ENCODE assay signal across 8 cellular contexts in the genomic region with DNA sequence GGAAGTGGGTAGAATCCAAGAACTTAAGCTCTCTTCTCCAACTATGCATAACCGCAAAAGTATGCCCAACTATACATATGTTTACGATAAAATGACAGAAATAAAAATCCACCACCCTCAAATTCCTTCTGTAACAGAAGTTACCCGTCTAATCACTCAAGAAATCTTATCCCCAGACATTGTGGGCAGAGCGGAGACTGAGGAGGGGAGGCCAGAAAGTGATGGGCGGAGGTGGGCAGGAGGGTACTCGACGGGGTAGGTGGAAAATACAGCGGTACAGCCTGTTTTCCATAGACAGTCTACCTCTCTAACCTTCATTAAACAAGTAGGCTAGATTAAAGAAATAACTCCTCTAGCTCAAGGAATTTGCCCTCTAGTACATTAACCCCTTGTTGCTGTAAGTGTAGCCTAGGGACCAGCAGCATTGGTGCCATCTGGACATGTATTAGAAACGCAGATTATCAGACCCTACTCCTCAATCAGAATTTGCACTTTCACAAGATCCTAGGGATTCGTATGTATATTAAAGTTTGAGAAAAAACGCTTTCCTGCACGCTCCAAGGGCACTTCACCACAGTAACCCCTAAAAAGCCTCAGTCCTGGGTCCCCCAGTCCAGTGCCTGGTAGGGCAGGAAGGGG. TPM values are rescaled to one million over a fixed set of nuclear protein-coding genes. Genes with fewer than 3 reads are reported as not detected.
A peak's percentile ranks its signal among the peaks of the same experiment; 100 is the strongest.
DNase-seq lines count a peak whose midpoint lies in the region; ATAC-seq and TF ChIP-seq lines count a peak whose summit lies in the region.

No MANE protein-coding gene starts in this region.

- H3K4me3 ChIP-seq in AG04449 (ENCODE audit: low read depth, low read length) = peak overlapping the region; percentile 95
- H3K4me3 ChIP-seq in left lung = peak overlapping the region; percentile 81 to 95
- peak overlapping the region; percentile 94 for H3K4me3 ChIP-seq in urinary bladder (ENCODE audit: low read depth, low read length)

- ATAC-seq in GM19023 (IDR thresholded peaks at IDR 0.05; ENCODE audit: unreplicated experiment) (peak; percentile 3), HG03108 (IDR thresholded peaks at IDR 0.05; ENCODE audit: unreplicated experiment) (peak; percentile 7), left lung (no peak)

- no peaks in the 10 kb centered on the region for H3K36me3 ChIP-seq in left lung
- H3K36me3 ChIP-seq in urinary bladder (ENCODE audit: insufficient read depth) = no peaks in the 10 kb centered on the region

- peak overlapping the region; percentile 99 for H3K27ac Mint-ChIP-seq in activated T-helper 1 cell treated with anti-CD3 and anti-CD28 coated beads, Interleukin-12 subunit alpha, Interleukin-12 subunit beta, Interleukin-2, Interleukin-4 antibody, amounts not matched to agents 30 ng/mL and 10 ng/mL and 1 ng/mL, durations not matched to agents 14 hours and 24 hours and 36 hours

- H3K4me3 Mint-ChIP-seq in activated T-helper 1 cell treated with anti-CD3 and anti-CD28 coated beads, Interleukin-12 subunit alpha, Interleukin-12 subunit beta, Interleukin-2, Interleukin-4 antibody, amounts not matched to agents 30 ng/mL and 10 ng/mL and 1 ng/mL, durations not matched to agents 14 hours and 24 hours and 36 hours = peak overlapping the region; percentile 99

- 35% methylated on average over 12 of the region's 12 CpGs for WGBS in urinary bladder

- POLR2A ChIA-PET in AG04449 (lab: Yijun Ruan, JAX) = interaction anchor here (1.4 to 1.5 kb wide), 2 partner anchors 13 to 31 kb away, joined by 3 to 4 read pairs; no protein-coding TSS in a partner anchor

- TF ChIP-seq CTCF in AG04449 (IDR thresholded peaks at IDR 0.05; ENCODE audit: insufficient read depth, low read length, missing control alignments) = no peak
- no peak for TF ChIP-seq CTCF in left lung (IDR thresholded peaks at IDR 0.05)

- CTCF ChIA-PET in AG04449 (lab: Yijun Ruan, JAX) = interaction anchor here (1.0 to 1.7 kb wide), 3 partner anchors 9 to 138 kb away, joined by 3 to 4 read pairs (median 3); no protein-coding TSS in a partner anchor

- H3K36me3 Mint-ChIP-seq in activated T-helper 1 cell treated with anti-CD3 and anti-CD28 coated beads, Interleukin-12 subunit alpha, Interleukin-12 subunit beta, Interleukin-2, Interleukin-4 antibody, amounts not matched to agents 30 ng/mL and 10 ng/mL and 1 ng/mL, durations not matched to agents 14 hours and 24 hours and 36 hours (ENCODE audit: low read depth) = peaks cover 7% of the 10 kb centered on the region

- peak overlapping the region; percentile 93 to 99 for H3K27ac ChIP-seq in left lung
- H3K27ac ChIP-seq in urinary bladder (ENCODE audit: low read depth) = no peak overlapping the region

- H3K4me1 ChIP-seq in left lung = peaks cover 0 to 32% of the 10 kb centered on the region in 2 donors
- no peaks in the 10 kb centered on the region for H3K4me1 ChIP-seq in urinary bladder (ENCODE audit: insufficient read depth)

- no peaks in the 10 kb centered on the region for H3K9me3 Mint-ChIP-seq in activated T-helper 1 cell treated with anti-CD3 and anti-CD28 coated beads, Interleukin-12 subunit alpha, Interleukin-12 subunit beta, Interleukin-2, Interleukin-4 antibody, amounts not matched to agents 30 ng/mL and 10 ng/mL and 1 ng/mL, durations not matched to agents 14 hours and 24 hours and 36 hours

- DNase-seq in AG04449 (ENCODE audit: low read depth, low spot score) (no peak), left lung (no peak), NAMALWA (ENCODE audit: low spot score) (no peak)
- DNase-seq in activated T-helper 1 cell treated with anti-CD3 and anti-CD28 coated beads, Interleukin-12 subunit alpha, Interleukin-12 subunit beta, Interleukin-2, Interleukin-4 antibody, amounts not matched to agents 30 ng/mL and 10 ng/mL and 1 ng/mL, durations not matched to agents 14 hours and 24 hours and 36 hours (ENCODE audit: low spot score) = no peak
- no peak for DNase-seq in activated CD8-positive, alpha-beta memory T cell treated with anti-CD3 and anti-CD28 coated beads, Interleukin-2, amount 50 U/mL, for 48 hours

- no peaks in the 10 kb centered on the region for H3K27me3 Mint-ChIP-seq in activated T-helper 1 cell treated with anti-CD3 and anti-CD28 coated beads, Interleukin-12 subunit alpha, Interleukin-12 subunit beta, Interleukin-2, Interleukin-4 antibody, amounts not matched to agents 30 ng/mL and 10 ng/mL and 1 ng/mL, durations not matched to agents 14 hours and 24 hours and 36 hours (ENCODE audit: insufficient read depth)

- no peaks in the 10 kb centered on the region for H3K9me3 ChIP-seq in left lung

- peaks cover 29% of the 10 kb centered on the region for H3K4me1 Mint-ChIP-seq in activated T-helper 1 cell treated with anti-CD3 and anti-CD28 coated beads, Interleukin-12 subunit alpha, Interleukin-12 subunit beta, Interleukin-2, Interleukin-4 antibody, amounts not matched to agents 30 ng/mL and 10 ng/mL and 1 ng/mL, durations not matched to agents 14 hours and 24 hours and 36 hours (ENCODE audit: low read depth)

- intact Hi-C loops in activated T-helper 1 cell treated with anti-CD3 and anti-CD28 coated beads, Interleukin-12 subunit alpha, Interleukin-12 subunit beta, Interleukin-2, Interleukin-4 antibody, amounts not matched to agents 30 ng/mL and 10 ng/mL and 1 ng/mL, durations not matched to agents 14 hours and 24 hours and 36 hours (cut with micrococcal nuclease) = loop anchor here (2.0 to 10.0 kb wide), 5 partner anchors 1015 to 1796 kb away; a partner anchor contains a TSS
- intact Hi-C loops in left lung (cut with DNase I) = no loop called here

- H3K27me3 ChIP-seq in left lung = no peaks in the 10 kb centered on the region

RNA-seq across cellular contexts. Expression of a gene that starts 0.6 kb away (rescaled TPM):
- total RNA-seq in activated T-helper 1 cell treated with anti-CD3 and anti-CD28 coated beads, Interleukin-12 subunit alpha, Interleukin-12 subunit beta, Interleukin-2, Interleukin-4 antibody, amounts not matched to agents 30 ng/mL and 10 ng/mL and 1 ng/mL, durations not matched to agents 14 hours and 24 hours and 36 hours = 1.1 and 2.1 TPM in 2 replicates
- total RNA-seq in left lung (1 to 10 TPM; 1.7 to 1.8 TPM), urinary bladder (3.4 TPM)
- 0.92 TPM for polyA plus RNA-seq in urinary bladder

RNA-seq across cellular contexts. Expression of a gene that starts 0.7 kb away (rescaled TPM):
- 33.0 and 38.9 TPM in 2 replicates for total RNA-seq in activated T-helper 1 cell treated with anti-CD3 and anti-CD28 coated beads, Interleukin-12 subunit alpha, Interleukin-12 subunit beta, Interleukin-2, Interleukin-4 antibody, amounts not matched to agents 30 ng/mL and 10 ng/mL and 1 ng/mL, durations not matched to agents 14 hours and 24 hours and 36 hours
- total RNA-seq in left lung (10 to 100 TPM; 48.9 to 49.0 TPM), urinary bladder (88.5 TPM)
- 22.2 TPM for polyA plus RNA-seq in urinary bladder
